ENCODE assay signal across 12 cellular contexts in the genomic region with DNA sequence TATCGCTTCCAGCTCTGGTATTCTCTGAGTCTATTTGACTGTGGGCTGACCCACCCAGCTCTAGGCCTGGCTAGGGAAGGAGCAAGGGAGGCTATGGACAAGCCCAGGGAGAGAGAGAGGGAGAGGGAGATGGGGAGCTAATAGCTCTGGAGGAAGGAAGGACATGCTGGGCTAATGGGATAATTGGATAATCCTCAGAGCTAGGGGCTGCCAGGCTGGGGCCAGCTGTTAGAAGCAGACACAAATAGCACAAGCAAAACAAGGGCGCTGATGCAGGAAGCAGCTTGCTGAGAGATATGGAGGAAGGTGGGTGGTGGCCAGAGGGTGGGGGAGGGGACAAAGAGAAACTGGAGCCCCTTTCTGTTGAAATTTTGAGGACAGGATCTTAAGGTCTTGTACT. TPM values are rescaled to one million over a fixed set of nuclear protein-coding genes. Genes with fewer than 3 reads are reported as not detected.
DNase-seq lines count a peak whose midpoint lies in the region; ATAC-seq and TF ChIP-seq lines count a peak whose summit lies in the region.
"Had no signal": no experiment of that assay in that cellular context is flagged by ENCODE, and none has a peak within 500 bp of the region (broad histone marks: within the 10 kb centered on the region; RNA-seq: fewer than 3 reads in every experiment).

No MANE protein-coding gene starts in this region.

- DNase-seq in DMS 273 treated with DMSO at 0.1 percent for 48 hours (lab: John Stamatoyannopoulos, UW) (peak; percentile 68), NCI-H2081 treated with DMSO at 0.1 percent for 48 hours (lab: John Stamatoyannopoulos, UW) (peak; percentile 31), WTC11 (ENCODE audit: low spot score) (no peak), NCI-H226 (no peak)
- DNase-seq: activated B cell treated with CpG ODN at 0.5 μM for 24 hours; activated T-cell treated with anti-CD3 and anti-CD28 coated beads, Interleukin-2, amount 50 U/mL, for 4 hours had no signal

- CTCF ChIA-PET in WTC11 (lab: Charles Lee): interaction anchor here (0.6 to 1.0 kb wide), 5 partner anchors 8 to 75 kb away, joined by 3 to 5 read pairs (median 4); no protein-coding TSS in a partner anchor

- no peak overlapping the region for H3K27ac Mint-ChIP-seq in WTC11
- H3K27ac Mint-ChIP-seq: activated B cell treated with CpG ODN at 0.5 μM for 24 hours had no signal

- WGBS in mesodermal cell (ENCODE audit: insufficient coverage in 2 of 2), 2 experiments: 89 to 90% methylated on average over 1 to 2 of the region's 2 CpGs

- no peaks in the 10 kb centered on the region for H3K36me3 ChIP-seq in mesodermal cell (ENCODE audit: control insufficient read depth, insufficient read depth, low read length)

- peak overlapping the region; percentile 46 for H3K27ac ChIP-seq in mesodermal cell (ENCODE audit: low read depth, low read length, severe bottlenecking)
- H3K27ac ChIP-seq: C4-2B had no signal

- no peak for TF ChIP-seq CTCF in WTC11 (IDR thresholded peaks at IDR 0.05)

- H3K4me1 Mint-ChIP-seq in WTC11: peaks cover 10% of the 10 kb centered on the region

- H3K27me3 Mint-ChIP-seq in WTC11 (ENCODE audit: low read depth): no peaks in the 10 kb centered on the region
- H3K27me3 Mint-ChIP-seq: activated B cell treated with CpG ODN at 0.5 μM for 24 hours had no signal

- no peaks in the 10 kb centered on the region for H3K36me3 Mint-ChIP-seq in WTC11

- no peak overlapping the region for H3K4me3 Mint-ChIP-seq in WTC11
- H3K4me3 Mint-ChIP-seq: activated B cell treated with CpG ODN at 0.5 μM for 24 hours; activated T-cell treated with anti-CD3 and anti-CD28 coated beads, Interleukin-2, amount 50 U/mL, for 4 hours had no signal

- no peak overlapping the region for H3K4me3 ChIP-seq in mesodermal cell (ENCODE audit: extremely low read depth, insufficient read depth, low read length, poor library complexity, severe bottlenecking)

- H3K9me3 Mint-ChIP-seq in WTC11: no peaks in the 10 kb centered on the region
- H3K9me3 Mint-ChIP-seq: activated B cell treated with CpG ODN at 0.5 μM for 24 hours; activated T-cell treated with anti-CD3 and anti-CD28 coated beads, Interleukin-2, amount 50 U/mL, for 4 hours had no signal

- ATAC-seq in WTC11 (no peak; the same call in 1 of the 2 replicates), GM21737 (IDR thresholded peaks at IDR 0.05; ENCODE audit: unreplicated experiment) (no peak), GM19467 (IDR thresholded peaks at IDR 0.05; ENCODE audit: unreplicated experiment) (no peak), GM18868 (IDR thresholded peaks at IDR 0.05; ENCODE audit: unreplicated experiment) (no peak)
- ATAC-seq: activated T-cell treated with anti-CD3 and anti-CD28 coated beads, Interleukin-2, amount 50 U/mL, for 4 hours; Panc1 had no signal

- peaks cover 18% of the 10 kb centered on the region for H3K4me1 ChIP-seq in mesodermal cell (ENCODE audit: control insufficient read depth, insufficient read depth, low read length, poor library complexity, severe bottlenecking)

- POLR2A ChIA-PET in WTC11 (lab: Charles Lee): no interaction called here

- peaks cover 5% of the 10 kb centered on the region for H3K9me3 ChIP-seq in mesodermal cell (ENCODE audit: control insufficient read depth, low read length)

TF ChIP-seq in WTC11, 78 proteins besides CTCF, POLR2A, EP300 and RAD21:
- TF ChIP-seq, protein P1, sequence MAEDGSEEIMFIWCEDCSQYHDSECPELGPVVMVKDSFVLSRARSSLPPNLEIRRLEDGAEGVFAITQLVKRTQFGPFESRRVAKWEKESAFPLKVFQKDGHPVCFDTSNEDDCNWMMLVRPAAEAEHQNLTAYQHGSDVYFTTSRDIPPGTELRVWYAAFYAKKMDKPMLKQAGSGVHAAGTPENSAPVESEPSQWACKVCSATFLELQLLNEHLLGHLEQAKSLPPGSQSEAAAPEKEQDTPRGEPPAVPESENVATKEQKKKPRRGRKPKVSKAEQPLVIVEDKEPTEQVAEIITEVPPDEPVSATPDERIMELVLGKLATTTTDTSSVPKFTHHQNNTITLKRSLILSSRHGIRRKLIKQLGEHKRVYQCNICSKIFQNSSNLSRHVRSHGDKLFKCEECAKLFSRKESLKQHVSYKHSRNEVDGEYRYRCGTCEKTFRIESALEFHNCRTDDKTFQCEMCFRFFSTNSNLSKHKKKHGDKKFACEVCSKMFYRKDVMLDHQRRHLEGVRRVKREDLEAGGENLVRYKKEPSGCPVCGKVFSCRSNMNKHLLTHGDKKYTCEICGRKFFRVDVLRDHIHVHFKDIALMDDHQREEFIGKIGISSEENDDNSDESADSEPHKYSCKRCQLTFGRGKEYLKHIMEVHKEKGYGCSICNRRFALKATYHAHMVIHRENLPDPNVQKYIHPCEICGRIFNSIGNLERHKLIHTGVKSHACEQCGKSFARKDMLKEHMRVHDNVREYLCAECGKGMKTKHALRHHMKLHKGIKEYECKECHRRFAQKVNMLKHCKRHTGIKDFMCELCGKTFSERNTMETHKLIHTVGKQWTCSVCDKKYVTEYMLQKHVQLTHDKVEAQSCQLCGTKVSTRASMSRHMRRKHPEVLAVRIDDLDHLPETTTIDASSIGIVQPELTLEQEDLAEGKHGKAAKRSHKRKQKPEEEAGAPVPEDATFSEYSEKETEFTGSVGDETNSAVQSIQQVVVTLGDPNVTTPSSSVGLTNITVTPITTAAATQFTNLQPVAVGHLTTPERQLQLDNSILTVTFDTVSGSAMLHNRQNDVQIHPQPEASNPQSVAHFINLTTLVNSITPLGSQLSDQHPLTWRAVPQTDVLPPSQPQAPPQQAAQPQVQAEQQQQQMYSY (CRISPR knock-in tag; IDR thresholded peaks at IDR 0.05): no peak
- TF ChIP-seq ZNF423 (CRISPR knock-in tag; IDR thresholded peaks at IDR 0.05): no peak
- TF ChIP-seq CREM (CRISPR knock-in tag; IDR thresholded peaks at IDR 0.05): no peak
- no peak for TF ChIP-seq TCF7 (CRISPR knock-in tag; IDR thresholded peaks at IDR 0.05; ENCODE audit: low read depth)
- TF ChIP-seq, protein P2, sequence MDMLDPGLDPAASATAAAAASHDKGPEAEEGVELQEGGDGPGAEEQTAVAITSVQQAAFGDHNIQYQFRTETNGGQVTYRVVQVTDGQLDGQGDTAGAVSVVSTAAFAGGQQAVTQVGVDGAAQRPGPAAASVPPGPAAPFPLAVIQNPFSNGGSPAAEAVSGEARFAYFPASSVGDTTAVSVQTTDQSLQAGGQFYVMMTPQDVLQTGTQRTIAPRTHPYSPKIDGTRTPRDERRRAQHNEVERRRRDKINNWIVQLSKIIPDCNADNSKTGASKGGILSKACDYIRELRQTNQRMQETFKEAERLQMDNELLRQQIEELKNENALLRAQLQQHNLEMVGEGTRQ (CRISPR knock-in tag; IDR thresholded peaks at IDR 0.05): 0 out of 2 replicates have a peak, but pooled peaks have one; percentile 20
- no peak for TF ChIP-seq SMAD3 (CRISPR knock-in tag; IDR thresholded peaks at IDR 0.05; ENCODE audit: borderline replicate concordance)

RNA-seq across cellular contexts. Expression of a gene that starts 23.2 kb away (rescaled TPM):
- total RNA-seq in WTC11 (2021): 7.0 to 8.1 TPM (median 7.6 TPM) in 3 replicates
- polyA plus RNA-seq in mesodermal cell (2013, experiment 1 of 2): 5.9 TPM
- 4.5 TPM for polyA plus RNA-seq in mesodermal cell (2013, experiment 2 of 2)

RNA-seq across cellular contexts. Expression of a gene that starts 44.5 kb away (rescaled TPM):
- 0.09 to 0.18 TPM (median 0.09 TPM) in 3 replicates for total RNA-seq in WTC11 (2021)
- polyA plus RNA-seq in mesodermal cell (2013, experiment 1 of 2): 0.29 TPM
- polyA plus RNA-seq in mesodermal cell (2013, experiment 2 of 2): 0.15 TPM

Comparison
In these comparisons a context has a peak if more than half of its experiments do, and no peak if none do; other contexts are left out.
1. DNase-seq: peak in DMS 273 treated with DMSO at 0.1 percent for 48 hours (single experiment) and NCI-H2081 treated with DMSO at 0.1 percent for 48 hours (single experiment); none in WTC11 (single experiment) and NCI-H226 (single experiment).